Comparison of ENCODE assay signal across 9 cellular contexts in the genomic region with DNA sequence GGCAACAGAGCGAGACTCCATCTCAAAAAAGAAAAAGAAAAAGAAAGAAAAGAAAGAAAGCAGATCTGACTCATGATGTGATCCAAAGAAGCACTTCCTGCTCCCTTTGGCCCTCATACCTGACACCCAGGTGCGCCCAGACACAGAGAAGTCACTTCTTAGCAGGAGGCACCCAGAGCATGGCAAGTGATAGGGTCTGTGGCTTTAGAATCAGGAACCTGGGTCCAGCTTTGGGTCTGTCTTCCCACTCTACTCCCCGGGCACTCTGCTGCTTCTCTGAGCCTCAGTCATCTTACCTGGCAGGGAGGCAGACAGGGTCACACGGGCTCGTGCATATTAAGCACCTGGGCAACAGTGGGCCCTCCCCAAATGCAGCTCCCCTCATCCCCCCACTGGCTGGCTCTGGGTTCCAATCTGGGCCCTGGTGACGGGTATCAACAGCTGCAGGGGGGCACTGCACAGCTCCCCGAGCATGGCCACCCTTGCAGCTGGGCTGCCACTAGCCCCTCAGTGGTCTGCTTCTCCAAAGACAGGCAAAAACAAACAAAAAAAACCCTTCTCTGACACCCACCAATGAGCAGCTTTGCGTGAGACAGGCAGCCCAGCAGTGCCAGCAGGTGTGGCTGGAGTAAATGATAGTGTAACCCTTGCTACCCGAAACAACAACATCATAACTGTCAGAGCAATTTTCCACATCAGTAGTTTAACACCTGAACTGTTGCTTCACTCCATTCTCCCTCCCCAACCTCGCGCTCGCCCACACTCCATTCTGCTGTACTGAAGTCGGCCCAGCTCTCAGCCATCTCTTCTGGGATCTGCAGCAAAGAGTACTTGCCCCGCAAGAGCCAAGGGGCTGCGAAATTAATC.
DNase-seq lines count a peak whose midpoint lies in the region; ATAC-seq and TF ChIP-seq lines count a peak whose summit lies in the region.
"Had no signal": no experiment of that assay in that cellular context is flagged by ENCODE, and none has a peak within 500 bp of the region (broad histone marks: within the 10 kb centered on the region; RNA-seq: fewer than 3 reads in every experiment).

No MANE protein-coding gene starts in this region.

- H3K9me3 ChIP-seq in A673 (ENCODE audit: low read depth, low read length, poor library complexity, severe bottlenecking): no peaks in the 10 kb centered on the region

- H3K27ac ChIP-seq in brain microvascular endothelial cell (no peak overlapping the region), A673 (ENCODE audit: low read depth, low read length, poor library complexity, severe bottlenecking) (no peak overlapping the region)
- H3K27ac ChIP-seq: VCaP had no signal

- DNase-seq in NCI-H1436 (lab: John Stamatoyannopoulos, UW): peak; percentile 88
- peak; percentile 27 for DNase-seq in kidney tubule cell (ENCODE audit: low spot score)
- no peak for DNase-seq in HFFc6
- DNase-seq in brain microvascular endothelial cell: no peak
- no peak for DNase-seq in A673 (ENCODE audit: low spot score)
- DNase-seq in natural killer cell treated with Interleukin-12 subunit alpha and Interleukin-12 subunit beta and Interleukin-15 and Interleukin-18, amount 100 ng/mL, for 72 hours (ENCODE audit: low spot score): no peak

- H3K4me3 Mint-ChIP-seq in HFFc6: no peak overlapping the region
- no peak overlapping the region for H3K4me3 Mint-ChIP-seq in natural killer cell treated with Interleukin-12 subunit alpha and Interleukin-12 subunit beta and Interleukin-15 and Interleukin-18, amount 100 ng/mL, for 72 hours

- POLR2A ChIA-PET in A673 (lab: Charles Lee; ENCODE audit: low non-redundant PET): no interaction called here

- H3K27ac Mint-ChIP-seq in HFFc6: no peak overlapping the region
- no peak overlapping the region for H3K27ac Mint-ChIP-seq in natural killer cell treated with Interleukin-12 subunit alpha and Interleukin-12 subunit beta and Interleukin-15 and Interleukin-18, amount 100 ng/mL, for 72 hours

- no peaks in the 10 kb centered on the region for H3K36me3 Mint-ChIP-seq in HFFc6 (ENCODE audit: low read depth)
- H3K36me3 Mint-ChIP-seq in natural killer cell treated with Interleukin-12 subunit alpha and Interleukin-12 subunit beta and Interleukin-15 and Interleukin-18, amount 100 ng/mL, for 72 hours: no peaks in the 10 kb centered on the region

- ATAC-seq in GM19025 (IDR thresholded peaks at IDR 0.05; ENCODE audit: low read depth, unreplicated experiment): peak; percentile 75
- peak; percentile 83 for ATAC-seq in HG02678 (IDR thresholded peaks at IDR 0.05; ENCODE audit: unreplicated experiment)
- ATAC-seq in natural killer cell treated with Interleukin-12 subunit alpha and Interleukin-12 subunit beta and Interleukin-15 and Interleukin-18, amount 100 ng/mL, for 72 hours: no peak

- H3K27me3 Mint-ChIP-seq in HFFc6 (ENCODE audit: insufficient read depth): peaks cover 56% of the 10 kb centered on the region
- peaks cover 13 to 18% of the 10 kb centered on the region in 2 donors for H3K27me3 Mint-ChIP-seq in natural killer cell treated with Interleukin-12 subunit alpha and Interleukin-12 subunit beta and Interleukin-15 and Interleukin-18, amount 100 ng/mL, for 72 hours

- no peaks in the 10 kb centered on the region for H3K4me1 ChIP-seq in A673 (ENCODE audit: insufficient read depth, low read length, poor library complexity, severe bottlenecking)

- intact Hi-C loops in A673 (cut with micrococcal nuclease; ENCODE audit: unreplicated experiment): no loop called here

- H3K27me3 ChIP-seq in brain microvascular endothelial cell (replicated peaks) (peaks cover 7% of the 10 kb centered on the region), A673 (replicated peaks; ENCODE audit: insufficient read depth, low read depth, low read length, poor library complexity) (peaks cover 83% of the 10 kb centered on the region)

- H3K4me3 ChIP-seq in brain microvascular endothelial cell (ENCODE audit: low read depth, low read length) (no peak overlapping the region), A673 (ENCODE audit: low read depth, low read length, poor library complexity, severe bottlenecking) (no peak overlapping the region)

- no peaks in the 10 kb centered on the region for H3K36me3 ChIP-seq in brain microvascular endothelial cell (replicated peaks)
- H3K36me3 ChIP-seq in A673 (ENCODE audit: insufficient read depth, low read length, poor library complexity, severe bottlenecking): no peaks in the 10 kb centered on the region

- CTCF ChIA-PET in A673 (lab: Charles Lee): interaction anchor here (0.5 kb wide), 1 partner anchor 133 kb away, joined by 3 read pairs; no protein-coding TSS in a partner anchor

- H3K9me3 Mint-ChIP-seq in HFFc6: no peaks in the 10 kb centered on the region
- no peaks in the 10 kb centered on the region for H3K9me3 Mint-ChIP-seq in natural killer cell treated with Interleukin-12 subunit alpha and Interleukin-12 subunit beta and Interleukin-15 and Interleukin-18, amount 100 ng/mL, for 72 hours

- in situ Hi-C loops in brain microvascular endothelial cell (cut with HindIII; ENCODE audit: low pct_ligation_motif_present, low sequenced_read_pairs): no loop called here

- H3K4me1 Mint-ChIP-seq in HFFc6 (ENCODE audit: low read depth): no peaks in the 10 kb centered on the region
- H3K4me1 Mint-ChIP-seq in natural killer cell treated with Interleukin-12 subunit alpha and Interleukin-12 subunit beta and Interleukin-15 and Interleukin-18, amount 100 ng/mL, for 72 hours (ENCODE audit: low read depth in 2 of 2): no peaks in the 10 kb centered on the region

- TF ChIP-seq CTCF in HFFc6 (IDR thresholded peaks at IDR 0.05): no peak
- no peak for TF ChIP-seq CTCF in brain microvascular endothelial cell (IDR thresholded peaks at IDR 0.05; ENCODE audit: low read depth, low read length, missing control alignments)
- no peak for TF ChIP-seq CTCF in A673 (conservative IDR thresholded peaks at IDR 0.05; ENCODE audit: low read depth, low read length)

- no TSS peak for BruUV-seq in A673 (replicated peaks; lab: Mats Ljungman, UMichigan)

Comparison
In these comparisons a context has a peak if more than half of its experiments do, and no peak if none do; other contexts are left out.
1. ATAC-seq: peak in GM19025 (single experiment) and HG02678 (single experiment); none in natural killer cell treated with Interleukin-12 subunit alpha and Interleukin-12 subunit beta and Interleukin-15 and Interleukin-18, amount 100 ng/mL, for 72 hours (0 of 2).
2. DNase-seq: peak in NCI-H1436 (single experiment) and kidney tubule cell (single experiment); none in HFFc6 (single experiment), brain microvascular endothelial cell (single experiment), A673 (single experiment) and natural killer cell treated with Interleukin-12 subunit alpha and Interleukin-12 subunit beta and Interleukin-15 and Interleukin-18, amount 100 ng/mL, for 72 hours (single experiment).